In genomic region chrX:103372886-103373285, GRCh38 we compare ENCODE assay signal across 27 cellular contexts. TPM values are rescaled to one million over a fixed set of nuclear protein-coding genes. Genes with fewer than 3 reads are reported as not detected.
"Had no signal": no experiment of that assay in that cellular context is flagged by ENCODE, and none has a peak within 500 bp of the region (broad histone marks: within the 10 kb centered on the region; RNA-seq: fewer than 3 reads in every experiment).

No MANE protein-coding gene starts in this region.

- H3K27me3 Mint-ChIP-seq: type B pancreatic cell had no signal

- H3K4me3 Mint-ChIP-seq: mesothelial cell of epicardium; naive B cell; natural killer cell treated with Interleukin-12 subunit alpha and Interleukin-12 subunit beta and Interleukin-15 and Interleukin-18, amount 100 ng/mL, for 72 hours; neural crest cell; stimulated activated effector memory CD8-positive, alpha-beta T cell treated with anti-CD3 and anti-CD28 coated beads, Interleukin-12 subunit alpha, Interleukin-12 subunit beta, amount 100 ng/mL, for 72 hours; type B pancreatic cell had no signal

- H3K36me3 Mint-ChIP-seq: natural killer cell treated with Interleukin-12 subunit alpha and Interleukin-12 subunit beta and Interleukin-15 and Interleukin-18, amount 100 ng/mL, for 72 hours; stimulated activated effector memory CD8-positive, alpha-beta T cell treated with anti-CD3 and anti-CD28 coated beads, Interleukin-12 subunit alpha, Interleukin-12 subunit beta, amount 100 ng/mL, for 72 hours; type B pancreatic cell had no signal

- H3K4me3 ChIP-seq: dorsolateral prefrontal cortex, esophagus squamous epithelium, heart right ventricle, left lung, mucosa of descending colon, prostate gland, right atrium auricular region, stomach, tibial artery had no signal

- ATAC-seq: heart right ventricle; left cardiac atrium; left lung; mucosa of descending colon; natural killer cell treated with Interleukin-12 subunit alpha and Interleukin-12 subunit beta and Interleukin-15 and Interleukin-18, amount 100 ng/mL, for 72 hours; sciatic nerve; stimulated activated effector memory CD8-positive, alpha-beta T cell treated with anti-CD3 and anti-CD28 coated beads, Interleukin-12 subunit alpha, Interleukin-12 subunit beta, amount 100 ng/mL, for 72 hours had no signal

- H3K27ac ChIP-seq: dorsolateral prefrontal cortex, esophagus squamous epithelium, heart right ventricle, left lung, neutrophil, prostate gland, right atrium auricular region, stomach, tibial artery had no signal

- H3K27ac Mint-ChIP-seq: mesothelial cell of epicardium; naive B cell; natural killer cell treated with Interleukin-12 subunit alpha and Interleukin-12 subunit beta and Interleukin-15 and Interleukin-18, amount 100 ng/mL, for 72 hours; stimulated activated effector memory CD8-positive, alpha-beta T cell treated with anti-CD3 and anti-CD28 coated beads, Interleukin-12 subunit alpha, Interleukin-12 subunit beta, amount 100 ng/mL, for 72 hours; type B pancreatic cell had no signal

- H3K36me3 ChIP-seq: esophagus squamous epithelium, heart right ventricle, left lung, neutrophil, prostate gland, right atrium auricular region, stomach, tibial artery had no signal

- H3K9me3 Mint-ChIP-seq: natural killer cell treated with Interleukin-12 subunit alpha and Interleukin-12 subunit beta and Interleukin-15 and Interleukin-18, amount 100 ng/mL, for 72 hours; stimulated activated effector memory CD8-positive, alpha-beta T cell treated with anti-CD3 and anti-CD28 coated beads, Interleukin-12 subunit alpha, Interleukin-12 subunit beta, amount 100 ng/mL, for 72 hours; type B pancreatic cell had no signal

- DNase-seq: dorsolateral prefrontal cortex; effector CD4-positive, alpha-beta T cell; esophagus squamous epithelium; foreskin melanocyte; glutamatergic neuron; heart right ventricle; hippocampal formation; left cardiac atrium; left lung; mesenchymal stem cell; mucosa of descending colon; naive B cell; stimulated activated CD4-positive, alpha-beta T cell treated with anti-CD3 and anti-CD28 coated beads, Interleukin-2, amount 100 ng/mL, for 24 hours; stimulated activated CD4-positive, alpha-beta T cell treated with anti-CD3 and anti-CD28 coated beads, Interleukin-4, amount 100 ng/mL, for 24 hours; stimulated activated naive CD4-positive, alpha-beta T cell treated with Interleukin-2 at 50 U/mL for 16 hours; stomach; tibial artery had no signal

- H3K4me1 ChIP-seq: esophagus squamous epithelium, left lung, prostate gland, right atrium auricular region, stomach had no signal

- H3K9me3 ChIP-seq: esophagus squamous epithelium, heart right ventricle, left lung, mucosa of descending colon, neutrophil, prostate gland, right atrium auricular region, stomach, tibial artery had no signal

- H3K27me3 ChIP-seq: esophagus squamous epithelium, left lung, tibial artery had no signal

RNA-seq across cellular contexts. Expression of gene TCEAL7, which starts 42.8 kb away (rescaled TPM):
- total RNA-seq: lung microvascular endothelial cell; natural killer cell treated with Interleukin-12 subunit alpha and Interleukin-12 subunit beta and Interleukin-15 and Interleukin-18, amount 100 ng/mL, for 72 hours had no signal
